ENCODE assay signal across 20 cellular contexts in genomic region chr4:102514298-102514964, GRCh38. TPM values are rescaled to one million over a fixed set of nuclear protein-coding genes. Genes with fewer than 3 reads are reported as not detected.
DNase-seq lines count a peak whose midpoint lies in the region; ATAC-seq and TF ChIP-seq lines count a peak whose summit lies in the region.
"Had no signal": no experiment of that assay in that cellular context is flagged by ENCODE, and none has a peak within 500 bp of the region (broad histone marks: within the 10 kb centered on the region; RNA-seq: fewer than 3 reads in every experiment).

No MANE protein-coding gene starts in this region.

- DNase-seq in activated naive CD4-positive, alpha-beta T cell treated with anti-CD3 and anti-CD28 coated beads for 36 hours = no peak
- DNase-seq in activated naive CD4-positive, alpha-beta T cell (lab: John Stamatoyannopoulos, UW) = no peak
- DNase-seq in dorsolateral prefrontal cortex (no peak), COR-L47 (lab: John Stamatoyannopoulos, UW) (no peak), vagina (ENCODE audit: extremely low spot score in 2 of 2) (no peak)
- no peak for DNase-seq in stimulated activated naive B cell treated with anti-CD40 and anti-IgM and Interleukin-4, amounts not matched to agents 10 μg/mL and 1 μg/mL and 100 μg/mL, for 72 hours
- DNase-seq: AML-193; CD4-positive, alpha-beta T cell; DND-41; GDM1; MG63; NCI-H1092 treated with DMSO at 0.1 percent for 48 hours; NCI-H1694; NCI-H345; NCI-H526 treated with DMSO at 0.1 percent for 48 hours; RPMI8226 had no signal

- peaks cover 4% of the 10 kb centered on the region for H3K9me3 Mint-ChIP-seq in activated naive CD4-positive, alpha-beta T cell treated with anti-CD3 and anti-CD28 coated beads for 36 hours
- H3K9me3 Mint-ChIP-seq in activated T-helper 17 cell treated with anti-CD3 and anti-CD28 coated beads, Interleukin-2, amount 50 U/mL, for 72 hours = peaks cover 3% of the 10 kb centered on the region
- H3K9me3 Mint-ChIP-seq in stimulated activated naive B cell treated with anti-CD40 and anti-IgM and Interleukin-4, amounts not matched to agents 10 μg/mL and 1 μg/mL and 100 μg/mL, for 72 hours = peaks cover 13 to 14% of the 10 kb centered on the region in 2 donors

- no peaks in the 10 kb centered on the region for H3K27me3 Mint-ChIP-seq in activated naive CD4-positive, alpha-beta T cell treated with anti-CD3 and anti-CD28 coated beads for 36 hours (ENCODE audit: low read depth)
- H3K27me3 Mint-ChIP-seq in activated T-helper 17 cell treated with anti-CD3 and anti-CD28 coated beads, Interleukin-2, amount 50 U/mL, for 72 hours = no peaks in the 10 kb centered on the region
- no peaks in the 10 kb centered on the region for H3K27me3 Mint-ChIP-seq in stimulated activated naive B cell treated with anti-CD40 and anti-IgM and Interleukin-4, amounts not matched to agents 10 μg/mL and 1 μg/mL and 100 μg/mL, for 72 hours
- H3K27me3 Mint-ChIP-seq: CD4-positive, alpha-beta T cell had no signal

- intact Hi-C loops in activated naive CD4-positive, alpha-beta T cell treated with anti-CD3 and anti-CD28 coated beads for 36 hours (cut with micrococcal nuclease) = no loop called here
- intact Hi-C loops in dorsolateral prefrontal cortex (cut with DNase I) = no loop called here
- intact Hi-C loops in vagina (cut with DNase I) = no loop called here

- ATAC-seq in activated T-helper 17 cell treated with anti-CD3 and anti-CD28 coated beads, Interleukin-2, amount 50 U/mL, for 72 hours (replicated peaks) = no peak
- no peak for ATAC-seq in stimulated activated naive B cell treated with anti-CD40 and anti-IgM and Interleukin-4, amounts not matched to agents 10 μg/mL and 1 μg/mL and 100 μg/mL, for 72 hours (replicated peaks)
- ATAC-seq in GM21529 (IDR thresholded peaks at IDR 0.05; ENCODE audit: unreplicated experiment) = no peak
- ATAC-seq: GM23338 had no signal

- no peak for TF ChIP-seq CTCF in dorsolateral prefrontal cortex (IDR thresholded peaks at IDR 0.05 in 54 of 56, conservative IDR thresholded peaks at IDR 0.05 in 2 of 56; ENCODE audit: low read depth in 1 of 56, partially characterized antibody in 56 of 56)
- no peak for TF ChIP-seq CTCF in vagina (IDR thresholded peaks at IDR 0.05)

- H3K9me3 ChIP-seq in vagina = no peaks in the 10 kb centered on the region
- H3K9me3 ChIP-seq: MG63 had no signal

- H3K36me3 Mint-ChIP-seq in activated naive CD4-positive, alpha-beta T cell treated with anti-CD3 and anti-CD28 coated beads for 36 hours (ENCODE audit: low read depth) = peaks cover 46% of the 10 kb centered on the region
- peaks cover 91% of the 10 kb centered on the region for H3K36me3 Mint-ChIP-seq in activated T-helper 17 cell treated with anti-CD3 and anti-CD28 coated beads, Interleukin-2, amount 50 U/mL, for 72 hours (ENCODE audit: low read depth)
- H3K36me3 Mint-ChIP-seq in stimulated activated naive B cell treated with anti-CD40 and anti-IgM and Interleukin-4, amounts not matched to agents 10 μg/mL and 1 μg/mL and 100 μg/mL, for 72 hours = peaks cover 55 to 71% of the 10 kb centered on the region in 2 donors

- H3K4me3 ChIP-seq in dorsolateral prefrontal cortex = peak overlapping the region in 1 of 59 donors; percentile 11
- H3K4me3 ChIP-seq in vagina = no peak overlapping the region
- H3K4me3 ChIP-seq: GM23338, MG63 had no signal

- peak overlapping the region; percentile 81 for H3K27ac Mint-ChIP-seq in activated naive CD4-positive, alpha-beta T cell treated with anti-CD3 and anti-CD28 coated beads for 36 hours
- peak overlapping the region; percentile 31 for H3K27ac Mint-ChIP-seq in activated T-helper 17 cell treated with anti-CD3 and anti-CD28 coated beads, Interleukin-2, amount 50 U/mL, for 72 hours
- H3K27ac Mint-ChIP-seq in stimulated activated naive B cell treated with anti-CD40 and anti-IgM and Interleukin-4, amounts not matched to agents 10 μg/mL and 1 μg/mL and 100 μg/mL, for 72 hours = peak overlapping the region; percentile 60
- H3K27ac Mint-ChIP-seq: CD4-positive, alpha-beta T cell; GM23338 had no signal

- H3K27ac ChIP-seq in dorsolateral prefrontal cortex (peak overlapping the region in 56 of 59 donors; percentile 10 to 99 (median 80)), vagina (no peak overlapping the region)
- H3K27ac ChIP-seq: KMS-11 had no signal

- H3K4me1 ChIP-seq in vagina = peaks cover 28% of the 10 kb centered on the region

- peaks cover 79% of the 10 kb centered on the region for H3K4me1 Mint-ChIP-seq in activated naive CD4-positive, alpha-beta T cell treated with anti-CD3 and anti-CD28 coated beads for 36 hours (ENCODE audit: low read depth)
- H3K4me1 Mint-ChIP-seq in activated T-helper 17 cell treated with anti-CD3 and anti-CD28 coated beads, Interleukin-2, amount 50 U/mL, for 72 hours = peaks cover 56% of the 10 kb centered on the region
- H3K4me1 Mint-ChIP-seq in stimulated activated naive B cell treated with anti-CD40 and anti-IgM and Interleukin-4, amounts not matched to agents 10 μg/mL and 1 μg/mL and 100 μg/mL, for 72 hours = peaks cover 45 to 66% of the 10 kb centered on the region in 2 donors

- H3K27me3 ChIP-seq in dorsolateral prefrontal cortex = no peaks in the 10 kb centered on the region
- H3K27me3 ChIP-seq in vagina = no peaks in the 10 kb centered on the region
- H3K27me3 ChIP-seq: MG63 had no signal

- peak overlapping the region; percentile 14 for H3K4me3 Mint-ChIP-seq in activated naive CD4-positive, alpha-beta T cell treated with anti-CD3 and anti-CD28 coated beads for 36 hours
- H3K4me3 Mint-ChIP-seq in activated T-helper 17 cell treated with anti-CD3 and anti-CD28 coated beads, Interleukin-2, amount 50 U/mL, for 72 hours = peak overlapping the region; percentile 46
- no peak overlapping the region for H3K4me3 Mint-ChIP-seq in stimulated activated naive B cell treated with anti-CD40 and anti-IgM and Interleukin-4, amounts not matched to agents 10 μg/mL and 1 μg/mL and 100 μg/mL, for 72 hours
- H3K4me3 Mint-ChIP-seq: CD4-positive, alpha-beta T cell; GM23338 had no signal

- no peak for TF ChIP-seq POLR2A in vagina (IDR thresholded peaks at IDR 0.05)

- CTCF ChIA-PET in activated naive CD4-positive, alpha-beta T cell treated with anti-CD3 and anti-CD28 coated beads for 36 hours (lab: Charles Lee) = no interaction called here

- no peaks in the 10 kb centered on the region for H3K36me3 ChIP-seq in vagina
- H3K36me3 ChIP-seq: MG63 had no signal

RNA-seq across cellular contexts. Expression of gene NFKB1, which starts 13.3 kb away (rescaled TPM):
- total RNA-seq in activated naive CD4-positive, alpha-beta T cell treated with anti-CD3 and anti-CD28 coated beads for 36 hours = 100 to 1,000 TPM; 121 to 134 TPM
- 100 to 1,000 TPM; 103 to 110 TPM for total RNA-seq in activated T-helper 17 cell treated with anti-CD3 and anti-CD28 coated beads, Interleukin-2, amount 50 U/mL, for 72 hours
- total RNA-seq in dorsolateral prefrontal cortex (10 to 100 TPM; 13.0 to 36.6 (median 23.5) TPM), vagina (38.5 TPM)

Comparison
In these comparisons a context has a peak if more than half of its experiments do, and no peak if none do; other contexts are left out.
1. H3K27ac Mint-ChIP-seq: peak in every context shown above with its lines; median percentile 81 in activated naive CD4-positive, alpha-beta T cell treated with anti-CD3 and anti-CD28 coated beads for 36 hours; 60 in stimulated activated naive B cell treated with anti-CD40 and anti-IgM and Interleukin-4, amounts not matched to agents 10 μg/mL and 1 μg/mL and 100 μg/mL, for 72 hours; 31 in activated T-helper 17 cell treated with anti-CD3 and anti-CD28 coated beads, Interleukin-2, amount 50 U/mL, for 72 hours.
2. H3K4me3 Mint-ChIP-seq: peak in activated naive CD4-positive, alpha-beta T cell treated with anti-CD3 and anti-CD28 coated beads for 36 hours (single experiment) and activated T-helper 17 cell treated with anti-CD3 and anti-CD28 coated beads, Interleukin-2, amount 50 U/mL, for 72 hours (single experiment); none in stimulated activated naive B cell treated with anti-CD40 and anti-IgM and Interleukin-4, amounts not matched to agents 10 μg/mL and 1 μg/mL and 100 μg/mL, for 72 hours (0 of 2).